In genomic region chr6:147834377-147834776, GRCh38 we compare ENCODE assay signal across 21 cellular contexts.
"Had no signal": no experiment of that assay in that cellular context is flagged by ENCODE, and none has a peak within 500 bp of the region (broad histone marks: within the 10 kb centered on the region; RNA-seq: fewer than 3 reads in every experiment).

No MANE protein-coding gene starts in this region.

- ATAC-seq: activated CD4-positive, alpha-beta T cell treated with anti-CD3 and anti-CD28 coated beads for 36 hours; mucosa of descending colon; natural killer cell; stimulated activated naive B cell treated with anti-CD40 and anti-IgM and Interleukin-4, amounts not matched to agents 10 μg/mL and 1 μg/mL and 100 μg/mL, for 72 hours had no signal

- H3K27me3 ChIP-seq: adrenal gland, cardiac muscle cell, neutrophil, transverse colon, vagina had no signal

- H3K9me3 ChIP-seq: adrenal gland, left ventricle myocardium inferior, mucosa of descending colon, neutrophil, transverse colon, vagina had no signal

- H3K27ac ChIP-seq: adrenal gland, cardiac muscle cell, left ventricle myocardium inferior, neutrophil, skin epidermis, transverse colon, vagina had no signal

- H3K4me3 ChIP-seq: adrenal gland, cardiac muscle cell, left ventricle myocardium inferior, mucosa of descending colon, skin epidermis, transverse colon, vagina had no signal

- H3K4me1 ChIP-seq: adrenal gland, left ventricle myocardium inferior, transverse colon, vagina had no signal

- H3K36me3 ChIP-seq: adrenal gland, cardiac muscle cell, left ventricle myocardium inferior, neutrophil, transverse colon, vagina had no signal

- DNase-seq: activated CD4-positive, alpha-beta memory T cell treated with anti-CD3 and anti-CD28 coated beads, Interleukin-2, amount 10 ng/mL, durations not matched to agents 7 days and 5 days; activated CD4-positive, alpha-beta T cell treated with anti-CD3 and anti-CD28 coated beads for 36 hours; activated effector memory CD4-positive, alpha-beta T cell treated with anti-CD3 and anti-CD28 coated beads, Interleukin-2, amount 50 U/mL, for 16 hours; activated T-cell treated with anti-CD3 and anti-CD28 coated beads, Interleukin-2, amount 50 U/mL, for 48 hours; adrenal gland; erythroblast; hippocampal formation; left ventricle myocardium inferior; mucosa of descending colon; natural killer cell; posterior cingulate gyrus; retina; stimulated activated CD4-positive, alpha-beta T cell treated with anti-CD3 and anti-CD28 coated beads, Interleukin-15, amount 100 ng/mL, for 24 hours; stimulated activated CD4-positive, alpha-beta T cell treated with anti-CD3 and anti-CD28 coated beads, Interleukin-4, amount 100 ng/mL, for 1 hour; stimulated activated naive B cell treated with anti-CD40 and anti-IgM and Interleukin-4, amounts not matched to agents 10 μg/mL and 1 μg/mL and 100 μg/mL, for 72 hours; substantia nigra; transverse colon had no signal
